In the genomic region with DNA sequence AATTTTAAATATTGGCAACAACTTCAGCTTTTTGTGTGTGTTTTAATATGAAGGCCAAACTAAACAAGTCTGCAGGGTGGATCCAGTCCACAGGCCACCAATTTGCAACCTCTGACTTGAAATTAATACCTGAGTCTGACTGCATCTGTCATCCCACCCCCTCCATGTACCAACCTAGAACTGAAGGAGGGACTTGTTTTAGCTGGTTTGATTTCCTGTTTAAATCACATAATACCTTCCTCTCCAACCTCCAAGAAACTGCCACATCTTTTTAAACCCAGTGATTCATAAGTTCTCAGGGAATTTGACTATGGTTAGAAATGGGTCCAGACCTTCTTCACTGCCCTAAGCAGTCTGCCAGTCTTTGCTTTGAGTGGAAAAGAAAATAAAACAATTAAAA, we compare ENCODE assay signal across 24 cellular contexts. TPM values are rescaled to one million over a fixed set of nuclear protein-coding genes. Genes with fewer than 3 reads are reported as not detected.
DNase-seq lines count a peak whose midpoint lies in the region; ATAC-seq and TF ChIP-seq lines count a peak whose summit lies in the region.
"Had no signal": no experiment of that assay in that cellular context is flagged by ENCODE, and none has a peak within 500 bp of the region (broad histone marks: within the 10 kb centered on the region; RNA-seq: fewer than 3 reads in every experiment).

No MANE protein-coding gene starts in this region.

- H3K27me3 Mint-ChIP-seq in activated B cell treated with CpG ODN at 0.5 μM for 24 hours: no peaks in the 10 kb centered on the region
- no peaks in the 10 kb centered on the region for H3K27me3 Mint-ChIP-seq in naive B cell

- peak overlapping the region; percentile 44 for H3K27ac Mint-ChIP-seq in activated B cell treated with CpG ODN at 0.5 μM for 24 hours
- H3K27ac Mint-ChIP-seq in naive B cell: peak overlapping the region; percentile 49 to 96 (median 84)

- peaks cover 42% of the 10 kb centered on the region for H3K36me3 Mint-ChIP-seq in activated B cell treated with CpG ODN at 0.5 μM for 24 hours (ENCODE audit: low read depth)
- peaks cover 14 to 16% of the 10 kb centered on the region in 2 donors for H3K36me3 Mint-ChIP-seq in naive B cell

- H3K9me3 Mint-ChIP-seq in activated B cell treated with CpG ODN at 0.5 μM for 24 hours (no peaks in the 10 kb centered on the region), naive B cell (no peaks in the 10 kb centered on the region)

- POLR2A ChIA-PET in activated B cell treated with CpG ODN at 0.5 μM for 24 hours (lab: Charles Lee): interaction anchor here (0.5 kb wide), 1 partner anchor 34 kb away, joined by 4 read pairs; no protein-coding TSS in a partner anchor

- H3K4me1 Mint-ChIP-seq in activated B cell treated with CpG ODN at 0.5 μM for 24 hours (peaks cover 42% of the 10 kb centered on the region), naive B cell (peaks cover 31 to 43% (median 40%) of the 10 kb centered on the region in 3 donors)

- intact Hi-C loops in activated B cell treated with CpG ODN at 0.5 μM for 24 hours (cut with micrococcal nuclease) (loop anchor here (5.0 kb wide), 1 partner anchor 57 kb away; the partner anchor contains the start of gene CMTR1), transverse colon (cut with DNase I; ENCODE audit: low total_unique reads) (no loop called here)

- ATAC-seq in activated B cell treated with CpG ODN at 0.5 μM for 24 hours (ENCODE audit: low read depth) (no peak), naive B cell (ENCODE audit: low read depth in 2 of 2) (no peak)
- ATAC-seq: A549, HCT116, Right ventricle myocardium inferior had no signal

- peak overlapping the region; percentile 90 for H3K4me2 ChIP-seq in DOHH2 (ENCODE audit: low read length)
- H3K4me2 ChIP-seq: A549 had no signal

- TF ChIP-seq EP300 in transverse colon (IDR thresholded peaks at IDR 0.05; ENCODE audit: low read depth): no peak

- no peak overlapping the region for H3K4me3 Mint-ChIP-seq in activated B cell treated with CpG ODN at 0.5 μM for 24 hours
- H3K4me3 Mint-ChIP-seq in naive B cell: peak overlapping the region in 3 of 8 donors; percentile 5 to 47 (median 36)

- CTCF ChIA-PET in activated B cell treated with CpG ODN at 0.5 μM for 24 hours (lab: Charles Lee): interaction anchor here (0.9 kb wide), 1 partner anchor 49 kb away, joined by 3 read pairs; no protein-coding TSS in a partner anchor

- DNase-seq in NCI-H69 (lab: John Stamatoyannopoulos, UW) (peak; percentile 18), activated B cell treated with CpG ODN at 0.5 μM for 24 hours (no peak), naive B cell (no peak), HT-29 (ENCODE audit: low spot score) (no peak), H7 (no peak), transverse colon (no peak), DMS53 treated with DMSO at 0.1 percent for 48 hours (lab: John Stamatoyannopoulos, UW; ENCODE audit: unreplicated experiment) (no peak)
- DNase-seq: BE2C; COR-L47; DMS79 treated with DMSO at 0.1 percent for 48 hours; GOT3; Kasumi-1; NCI-H1417; NCI-H1930; NCI-H226; NCI-H510A treated with DMSO at 0.1 percent for 48 hours; NCI-H774; NK-92 treated with Interleukin-12 subunit alpha and Interleukin-12 subunit beta, amount 100 ng/mL, for 24 hours; OCI-M1 had no signal

- no peaks in the 10 kb centered on the region for H3K9me2 ChIP-seq in DOHH2 (replicated peaks; ENCODE audit: control insufficient read depth, low read length)

- H3K9me3 ChIP-seq in DOHH2 (ENCODE audit: control insufficient read depth, insufficient read depth, low read length) (no peaks in the 10 kb centered on the region), transverse colon (no peaks in the 10 kb centered on the region)
- H3K9me3 ChIP-seq: A549, BE2C, SJSA1 had no signal

- H3K4me3 ChIP-seq in DOHH2 (ENCODE audit: low read length) (peak overlapping the region; percentile 64), H7 (ENCODE audit: insufficient read depth, low read depth, low read length) (no peak overlapping the region), transverse colon (no peak overlapping the region)
- H3K4me3 ChIP-seq: A549, SJSA1 had no signal

- peaks cover 68% of the 10 kb centered on the region for H3K36me3 ChIP-seq in DOHH2 (ENCODE audit: control insufficient read depth, low read length)
- peaks cover 10% of the 10 kb centered on the region for H3K36me3 ChIP-seq in H7 (replicated peaks; ENCODE audit: control insufficient read depth, insufficient read depth, low read length)
- H3K36me3 ChIP-seq in transverse colon: peaks cover 0 to 27% (median 12%) of the 10 kb centered on the region in 4 donors

- no peaks in the 10 kb centered on the region for H4K20me1 ChIP-seq in DOHH2 (ENCODE audit: control insufficient read depth, insufficient read depth, low read depth, low read length)

- H3K4me1 ChIP-seq in DOHH2 (ENCODE audit: control insufficient read depth, low read length) (peaks cover 62% of the 10 kb centered on the region), transverse colon (no peaks in the 10 kb centered on the region)
- H3K4me1 ChIP-seq: A549, BE2C had no signal

- TF ChIP-seq POLR2A in transverse colon (IDR thresholded peaks at IDR 0.05): no peak

- H3K27ac ChIP-seq in DOHH2 (ENCODE audit: low read depth, low read length) (peak overlapping the region; percentile 93), transverse colon (no peak overlapping the region)
- H3K27ac ChIP-seq: A549, SJSA1 had no signal

- TF ChIP-seq CTCF in DOHH2 (IDR thresholded peaks at IDR 0.05; ENCODE audit: low read depth, low read length, poor library complexity, severe bottlenecking) (no peak), activated B cell treated with CpG ODN at 0.5 μM for 24 hours (IDR thresholded peaks at IDR 0.05) (no peak), transverse colon (IDR thresholded peaks at IDR 0.05) (no peak)

- H3K27me3 ChIP-seq in DOHH2 (ENCODE audit: control insufficient read depth, low read length) (no peaks in the 10 kb centered on the region), H7 (ENCODE audit: control insufficient read depth, insufficient read depth, low read length) (no peaks in the 10 kb centered on the region), transverse colon (no peaks in the 10 kb centered on the region)
- H3K27me3 ChIP-seq: BE2C, SJSA1 had no signal

- peaks cover 18% of the 10 kb centered on the region for H3F3A ChIP-seq in DOHH2 (ENCODE audit: control insufficient read depth, insufficient read depth)

- in situ Hi-C loops in transverse colon (cut with MboI; ENCODE audit: low pct_ligation_motif_present in 1 of 4, low pct_unique_long_range_greater_than_20kb in 1 of 4, low sequenced_read_pairs in 3 of 4): no loop called here

- peaks cover 7% of the 10 kb centered on the region; the same call in 1 of the 2 replicates for H3K79me2 ChIP-seq in DOHH2 (ENCODE audit: control insufficient read depth, low read length)

RNA-seq across cellular contexts. Expression of gene RNF8, which starts 21.6 kb away (rescaled TPM):
- 18.7 and 18.8 TPM in 2 replicates for total RNA-seq in activated B cell treated with CpG ODN at 0.5 μM for 24 hours
- polyA plus RNA-seq in naive B cell (ENCODE audit: low read depth in 6 of 6): 10 to 100 TPM in 5 of 6 donors, 1 to 10 TPM in 1; 9.7 to 15.4 (median 12.1) TPM
- 10.2 and 11.6 TPM in 2 replicates for total RNA-seq in HT-29 (2014; rRNA removed; shearing (Covaris generic))
- total RNA-seq in H7 (2014; rRNA removed; shearing (Covaris generic)): 32.2 and 39.6 TPM in 2 replicates
- 10 to 100 TPM in 2 of 4 donors, 1 to 10 TPM in 2; 2.2 to 12.9 (median 9.0) TPM for total RNA-seq in transverse colon

RNA-seq across cellular contexts. Expression of gene CMTR1, which starts 57.6 kb away (rescaled TPM):
- total RNA-seq in activated B cell treated with CpG ODN at 0.5 μM for 24 hours (59.0 and 65.7 TPM in 2 replicates), transverse colon (10 to 100 TPM; 16.5 to 40.6 (median 24.9) TPM)
- 10 to 100 TPM; 27.2 to 32.1 (median 28.9) TPM for polyA plus RNA-seq in naive B cell (ENCODE audit: low read depth in 6 of 6)
- 23.6 and 28.3 TPM in 2 replicates for total RNA-seq in HT-29 (2014; rRNA removed; shearing (Covaris generic))
- 37.5 and 42.3 TPM in 2 replicates for total RNA-seq in H7 (2014; rRNA removed; shearing (Covaris generic))
